Comparison of ENCODE assay signal across 1 cellular context in genomic region chr7:56048245-56048644, GRCh38.
TF ChIP-seq lines count a peak whose summit lies in the region.

No MANE protein-coding gene starts in this region.

TF ChIP-seq in HEK293, 187 proteins besides CTCF, POLR2A, EP300 and RAD21:
- no peak for TF ChIP-seq ZNF175 (tag by site-specific recombination; IDR thresholded peaks at IDR 0.05)
- no peak for TF ChIP-seq YY1 (tag by site-specific recombination; IDR thresholded peaks at IDR 0.05)
- TF ChIP-seq ZNF248 (tag by site-specific recombination; IDR thresholded peaks at IDR 0.05), result no peak
- no peak for TF ChIP-seq PRDM4 (tag by site-specific recombination; IDR thresholded peaks at IDR 0.05)
- no peak for TF ChIP-seq ZNF398 (tag by site-specific recombination; IDR thresholded peaks at IDR 0.05)
- no peak for TF ChIP-seq ZNF266 (tag by site-specific recombination; IDR thresholded peaks at IDR 0.05; ENCODE audit: low read depth)
- 0 out of 2 replicates have a peak, but pooled peaks have one; percentile 19 for TF ChIP-seq ZBTB48 (tag by site-specific recombination; IDR thresholded peaks at IDR 0.05)
- TF ChIP-seq ZNF473 (tag by site-specific recombination; IDR thresholded peaks at IDR 0.05), result no peak
- TF ChIP-seq BCL6B (tag by site-specific recombination; IDR thresholded peaks at IDR 0.05), result no peak
